ENCODE assay signal across 8 cellular contexts in the genomic region with DNA sequence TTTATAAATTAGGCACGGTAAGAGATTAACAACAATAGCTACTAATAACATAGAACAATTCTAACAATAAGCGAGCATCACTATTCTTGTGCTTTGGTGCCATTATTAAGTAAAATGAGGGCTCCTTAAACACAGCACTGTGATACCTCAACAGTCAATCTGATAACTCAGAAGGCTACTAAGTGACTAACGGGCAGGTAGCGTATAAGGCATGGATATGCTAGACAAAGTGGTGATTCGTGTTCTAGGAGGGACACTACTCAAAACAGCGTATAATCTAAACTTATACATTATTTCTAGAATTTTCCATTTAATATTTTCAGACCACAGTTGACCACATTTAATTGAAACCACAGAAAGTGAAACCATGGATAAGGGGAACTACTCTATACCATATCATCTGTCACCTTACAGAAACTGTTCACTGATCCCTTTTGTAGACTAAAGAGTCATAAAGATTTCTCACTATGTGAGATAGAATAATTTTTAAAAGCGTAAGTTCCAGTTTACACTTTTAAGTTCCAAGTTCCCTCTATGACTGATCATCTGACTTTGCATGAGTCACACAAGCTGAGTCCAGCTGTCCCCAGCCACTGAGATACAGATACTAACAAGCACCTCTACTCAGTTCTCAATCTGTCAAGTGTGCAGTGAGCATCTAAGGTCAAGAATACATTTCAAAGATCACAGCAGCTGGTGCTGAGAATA.
DNase-seq lines count a peak whose midpoint lies in the region; ATAC-seq, FAIRE-seq and TF ChIP-seq lines count a peak whose summit lies in the region.
"Not testable (repeated sequence)": the region's sequence is repeated elsewhere in the genome, so short reads cannot be mapped to it uniquely, and the experiment has no call there.

No MANE protein-coding gene starts in this region.

- POLR2A ChIA-PET in PC-3 (lab: Charles Lee; ENCODE audit: unreplicated experiment); HepG2 (lab: Yijun Ruan, JAX): not testable (repeated sequence)

- H3K36me3 Mint-ChIP-seq in stimulated activated naive B cell treated with anti-CD40 and anti-IgM and Interleukin-4, amounts not matched to agents 10 μg/mL and 1 μg/mL and 100 μg/mL, for 72 hours: not testable (repeated sequence)

- not testable (repeated sequence) for H3K9me3 Mint-ChIP-seq in stimulated activated naive B cell treated with anti-CD40 and anti-IgM and Interleukin-4, amounts not matched to agents 10 μg/mL and 1 μg/mL and 100 μg/mL, for 72 hours

- not testable (repeated sequence) for H4K20me1 ChIP-seq in PC-3 (ENCODE audit: low read length); HepG2 (ENCODE audit: insufficient read depth, low read length)

- not testable (repeated sequence) for TF ChIP-seq CTCF in PC-3 (conservative IDR thresholded peaks at IDR 0.05; ENCODE audit: low read depth, low read length); HepG2 (CRISPR knock-in tag; IDR thresholded peaks at IDR 0.05)

- H3K4me1 ChIP-seq in PC-3 (ENCODE audit: insufficient read depth, low read length); HepG2 (ENCODE audit: insufficient read depth, low read length): not testable (repeated sequence)

- H3K9me2 ChIP-seq in PC-3 (replicated peaks; ENCODE audit: low read length): not testable (repeated sequence)

- H3K4me3 Mint-ChIP-seq in stimulated activated naive B cell treated with anti-CD40 and anti-IgM and Interleukin-4, amounts not matched to agents 10 μg/mL and 1 μg/mL and 100 μg/mL, for 72 hours: not testable (repeated sequence)

- not testable (repeated sequence) for H3K79me2 ChIP-seq in PC-3 (ENCODE audit: low read length); HepG2 (ENCODE audit: insufficient read depth, low read length)

- not testable (repeated sequence) for BruUV-seq in PC-3 (replicated peaks; lab: Mats Ljungman, UMichigan); HepG2 (replicated peaks; lab: Mats Ljungman, UMichigan)

- DNase-seq in PC-3: peak; percentile 59
- DNase-seq in dermis blood vessel endothelial cell: peak; percentile 41
- DNase-seq in HepG2 (ENCODE audit: low spot score); stimulated activated naive B cell treated with anti-CD40 and anti-IgM and Interleukin-4, amounts not matched to agents 10 μg/mL and 1 μg/mL and 100 μg/mL, for 72 hours: not testable (repeated sequence)

- H3F3A ChIP-seq in PC-3 (ENCODE audit: low read length, unreplicated experiment): not testable (repeated sequence)

- not testable (repeated sequence) for H3K36me3 ChIP-seq in PC-3 (ENCODE audit: low read depth, low read length); HepG2 (replicated peaks in 1 of 2; ENCODE audit: control insufficient read depth in 1 of 2, insufficient read depth in 2 of 2, low read length in 2 of 2)

- not testable (repeated sequence) for H3K4me1 Mint-ChIP-seq in stimulated activated naive B cell treated with anti-CD40 and anti-IgM and Interleukin-4, amounts not matched to agents 10 μg/mL and 1 μg/mL and 100 μg/mL, for 72 hours

- not testable (repeated sequence) for H3K27ac ChIP-seq in PC-3 (ENCODE audit: low read length); HepG2 (ENCODE audit: extremely low read length, insufficient read depth, low read length)

- H3K4me3 ChIP-seq in PC-3 (ENCODE audit: low read length); HepG2 (replicated peaks in 1 of 3; ENCODE audit: insufficient read depth in 1 of 3, low read depth in 2 of 3, low read length in 3 of 3): not testable (repeated sequence)

- not testable (repeated sequence) for TF ChIP-seq EP300 in HepG2 (IDR thresholded peaks at IDR 0.05; ENCODE audit: low read depth in 2 of 2, low read length in 2 of 2); HepG2 (CRISPR knock-in tag; IDR thresholded peaks at IDR 0.05; ENCODE audit: borderline replicate concordance)

- not testable (repeated sequence) for H3K27me3 Mint-ChIP-seq in stimulated activated naive B cell treated with anti-CD40 and anti-IgM and Interleukin-4, amounts not matched to agents 10 μg/mL and 1 μg/mL and 100 μg/mL, for 72 hours

- intact Hi-C loops in PC-3 (cut with micrococcal nuclease); HepG2 (cut with micrococcal nuclease; ENCODE audit: unreplicated experiment): not testable (repeated sequence)

- H3K27me3 ChIP-seq in PC-3 (ENCODE audit: low read length); HepG2 (ENCODE audit: control insufficient read depth in 1 of 2, insufficient read depth in 2 of 2, low read length in 2 of 2): not testable (repeated sequence)

- 0 out of 2 replicates have a peak overlapping the region, but pooled peaks have one; percentile 31 for H2AFZ ChIP-seq in PC-3 (ENCODE audit: low read length)
- not testable (repeated sequence) for H2AFZ ChIP-seq in HepG2 (ENCODE audit: low read length)

- in situ Hi-C loops in HepG2 (cut with HindIII; ENCODE audit: extremely low pct_ligation_motif_present, low pct_unique_long_range_greater_than_20kb): not testable (repeated sequence)

- TF ChIP-seq POLR2A in HepG2 (IDR thresholded peaks at IDR 0.05; ENCODE audit: insufficient read depth in 1 of 2, low read depth in 2 of 2, low read length in 2 of 2): not testable (repeated sequence)

- H3K27ac Mint-ChIP-seq in stimulated activated naive B cell treated with anti-CD40 and anti-IgM and Interleukin-4, amounts not matched to agents 10 μg/mL and 1 μg/mL and 100 μg/mL, for 72 hours: not testable (repeated sequence)

- ATAC-seq in GM18499 (IDR thresholded peaks at IDR 0.05; ENCODE audit: insufficient read depth, unreplicated experiment) (peak; percentile 86), GM19455 (IDR thresholded peaks at IDR 0.05; ENCODE audit: unreplicated experiment) (peak; percentile 91), HG02759 (IDR thresholded peaks at IDR 0.05; ENCODE audit: unreplicated experiment) (peak; percentile 88), HG03280 (IDR thresholded peaks at IDR 0.05; ENCODE audit: unreplicated experiment) (peak; percentile 95), PC-3 (peak; percentile 99), HepG2 (peak; percentile 47)
- peak; percentile 83 to 89 for ATAC-seq in stimulated activated naive B cell treated with anti-CD40 and anti-IgM and Interleukin-4, amounts not matched to agents 10 μg/mL and 1 μg/mL and 100 μg/mL, for 72 hours (replicated peaks)

- TF ChIP-seq RAD21 in HepG2 (CRISPR knock-in tag; IDR thresholded peaks at IDR 0.05): not testable (repeated sequence)

- H3K4me2 ChIP-seq in PC-3 (ENCODE audit: low read length): peak overlapping the region; percentile 23; the same call in 1 of the 2 replicates
- not testable (repeated sequence) for H3K4me2 ChIP-seq in HepG2 (ENCODE audit: low read depth, low read length)

- WGBS in HepG2 (ENCODE audit: low lambda C conversion rate): 34% methylated on average over 7 of the region's 7 CpGs

- H3K9ac ChIP-seq in PC-3 (ENCODE audit: low read length); HepG2 (ENCODE audit: insufficient read depth, low read depth, low read length): not testable (repeated sequence)

- H3K9me3 ChIP-seq in PC-3 (ENCODE audit: low read length); HepG2 (ENCODE audit: low read length): not testable (repeated sequence)

- CTCF ChIA-PET in PC-3 (lab: Charles Lee); HepG2 (lab: Yijun Ruan, JAX; ENCODE audit: low intra/inter-chr PET ratio, low total read pairs): not testable (repeated sequence)

- not testable (repeated sequence) for FAIRE-seq in HepG2 (lab: Jason Lieb, UNC)

Comparison
In these comparisons a context has a peak if more than half of its experiments do, and no peak if none do; other contexts are left out.
1. ATAC-seq: peak in every context shown above with its lines; median percentile 99 in PC-3; 95 in HG03280; 91 in GM19455; 88 in HG02759; 86 in GM18499; 86 in stimulated activated naive B cell treated with anti-CD40 and anti-IgM and Interleukin-4, amounts not matched to agents 10 μg/mL and 1 μg/mL and 100 μg/mL, for 72 hours; 47 in HepG2.